ENCODE assay signal across 1 cellular context in the genomic region with DNA sequence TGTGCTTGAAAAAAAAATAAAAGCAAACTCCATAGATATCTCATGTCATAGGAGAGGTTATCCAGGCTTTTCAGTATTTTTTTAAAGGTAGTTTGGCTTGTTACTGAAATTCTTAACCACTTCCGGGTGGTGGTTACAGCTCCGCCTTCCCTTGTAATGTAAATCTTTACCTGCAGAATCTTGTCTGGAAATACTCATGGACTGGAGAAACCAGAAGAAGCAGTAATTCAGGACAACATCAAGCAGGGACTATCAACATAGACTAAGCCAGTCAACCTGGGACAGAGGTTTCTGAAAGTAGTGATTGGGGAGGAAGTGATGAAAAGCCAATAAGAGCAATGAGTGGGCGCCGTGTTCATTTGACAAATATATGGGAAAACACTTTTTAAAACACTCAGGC.
TF ChIP-seq lines count a peak whose summit lies in the region.

No MANE protein-coding gene starts in this region.

TF ChIP-seq in H1, 55 proteins besides CTCF, POLR2A, EP300 and RAD21:
- TF ChIP-seq ATF3 (IDR thresholded peaks at IDR 0.05; ENCODE audit: insufficient read depth, low read depth, low read length) (no peak), SP1 (IDR thresholded peaks at IDR 0.05; ENCODE audit: low read depth, low read length) (0 out of 2 replicates have a peak, but pooled peaks have one; percentile 20)
